9 cellular contexts compared by ENCODE assay signal in the genomic region with DNA sequence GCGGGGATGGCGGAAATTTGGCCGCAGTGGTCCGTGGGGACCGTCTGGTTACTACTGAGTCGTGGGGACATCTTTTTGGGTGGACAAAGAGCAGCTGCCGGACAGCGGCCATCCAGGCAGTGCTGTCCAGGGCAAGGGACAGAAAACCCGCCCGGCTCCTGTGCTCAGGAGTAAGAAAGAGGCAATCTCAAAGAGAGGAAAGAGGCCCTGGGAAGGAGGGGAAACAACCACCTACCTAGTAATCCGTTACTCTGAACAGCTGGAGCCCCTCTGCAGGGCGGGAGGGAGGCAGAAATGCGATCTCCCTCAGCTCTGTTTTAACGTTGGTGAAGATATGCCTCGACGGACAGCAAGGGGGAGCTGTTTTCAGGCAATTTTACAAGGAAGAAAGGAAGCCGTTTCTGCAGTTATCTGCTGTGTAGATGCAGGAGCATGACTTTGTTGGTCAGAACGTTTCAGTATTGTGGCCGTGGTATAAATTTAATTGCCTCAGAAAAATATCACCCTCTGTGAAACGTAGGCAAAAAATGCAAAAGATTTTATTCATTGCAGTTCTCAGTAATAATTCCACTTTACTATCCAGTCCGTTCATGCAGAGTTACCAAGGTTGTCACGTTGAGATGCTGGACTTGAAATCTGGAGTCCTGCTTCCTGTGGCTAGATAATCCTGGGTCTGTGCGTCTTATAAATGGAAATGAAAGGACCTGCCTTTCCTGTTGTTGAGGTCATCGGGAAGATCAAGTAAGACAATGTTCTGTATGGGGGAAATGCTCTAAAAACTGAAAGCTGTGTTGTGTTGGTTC. TPM values are rescaled to one million over a fixed set of nuclear protein-coding genes. Genes with fewer than 3 reads are reported as not detected.
DNase-seq lines count a peak whose midpoint lies in the region; ATAC-seq and TF ChIP-seq lines count a peak whose summit lies in the region.
"Had no signal": no experiment of that assay in that cellular context is flagged by ENCODE, and none has a peak within 500 bp of the region (broad histone marks: within the 10 kb centered on the region; RNA-seq: fewer than 3 reads in every experiment).

No MANE protein-coding gene starts in this region.

- TF ChIP-seq CTCF in epithelial cell of proximal tubule (conservative IDR thresholded peaks at IDR 0.05; ENCODE audit: low read depth, low read length) (peak; percentile 88), mesothelial cell of epicardium (IDR thresholded peaks at IDR 0.05; ENCODE audit: unreplicated experiment) (peak; percentile 62), vagina (IDR thresholded peaks at IDR 0.05) (peak; percentile 23 to 62 (median 55))

- in situ Hi-C loops in SK-MEL-5 (cut with HindIII; ENCODE audit: low pct_unique_long_range_greater_than_20kb, low sequenced_read_pairs): no loop called here

- no peaks in the 10 kb centered on the region for H3K36me3 Mint-ChIP-seq in mesothelial cell of epicardium

- H3K4me3 ChIP-seq in epithelial cell of proximal tubule (ENCODE audit: low read depth, low read length) (peak overlapping the region; percentile 28), vagina (peak overlapping the region; percentile 47 to 54)
- H3K4me3 ChIP-seq: BLaER1 had no signal

- intact Hi-C loops in vagina (cut with DNase I): no loop called here

- H3K27me3 Mint-ChIP-seq in mesothelial cell of epicardium (ENCODE audit: low read depth): peaks cover 84% of the 10 kb centered on the region

- peak; percentile 65 for ATAC-seq in GM21619 (IDR thresholded peaks at IDR 0.05; ENCODE audit: unreplicated experiment)

- peak overlapping the region; percentile 69 for H3K27ac ChIP-seq in vagina
- H3K27ac ChIP-seq: BLaER1 had no signal

- H3K27ac Mint-ChIP-seq in mesothelial cell of epicardium: no peak overlapping the region

- no peaks in the 10 kb centered on the region for H3K9me3 ChIP-seq in vagina

- peak overlapping the region; percentile 58 for H3K4me3 Mint-ChIP-seq in mesothelial cell of epicardium

- H3K36me3 ChIP-seq in vagina: no peaks in the 10 kb centered on the region
- H3K36me3 ChIP-seq: BLaER1 had no signal

- peaks cover 12% of the 10 kb centered on the region for H3K9me3 Mint-ChIP-seq in mesothelial cell of epicardium

- peak; percentile 3 for DNase-seq in DMS79 treated with DMSO at 0.1 percent for 48 hours (lab: John Stamatoyannopoulos, UW)
- no peak for DNase-seq in DMS79 (lab: John Stamatoyannopoulos, UW)
- DNase-seq in LHCN-M2 (ENCODE audit: low read depth): peak; percentile 54
- peak; percentile 68 for DNase-seq in SK-MEL-5 (ENCODE audit: low read depth, low spot score)
- no peak for DNase-seq in epithelial cell of proximal tubule (ENCODE audit: low read depth)
- peak; percentile 20 to 54 for DNase-seq in mesothelial cell of epicardium (ENCODE audit: low spot score in 2 of 2, unreplicated experiment in 2 of 2)
- DNase-seq in vagina (ENCODE audit: extremely low spot score in 2 of 2): no peak

- no peak for TF ChIP-seq POLR2A in vagina (IDR thresholded peaks at IDR 0.05)

- H3K4me1 ChIP-seq in vagina: peaks cover 12% of the 10 kb centered on the region
- H3K4me1 ChIP-seq: BLaER1 had no signal

- H3K27me3 ChIP-seq in vagina: no peaks in the 10 kb centered on the region
- H3K27me3 ChIP-seq: BLaER1 had no signal

- peaks cover 21% of the 10 kb centered on the region for H3K4me1 Mint-ChIP-seq in mesothelial cell of epicardium

RNA-seq across cellular contexts. Expression of a gene that starts 1.1 kb away (rescaled TPM):
- not detected in 2 replicates for total RNA-seq in LHCN-M2 (2014; rRNA removed)
- not detected for polyA plus RNA-seq in LHCN-M2 (2012)
- total RNA-seq in SK-MEL-5 (2014; rRNA removed; shearing (Covaris generic)): not detected in 2 replicates
- not detected in 2 replicates for polyA plus RNA-seq in SK-MEL-5 (2015; cell fraction: cytosol; rRNA removed)
- not detected in 2 replicates for polyA plus RNA-seq in SK-MEL-5 (2015; cell fraction: nucleus; rRNA removed)
- 0.29 and 1.5 TPM in 2 replicates for total RNA-seq in epithelial cell of proximal tubule
- 0.09 to 0.13 TPM (median 0.11 TPM) in 3 replicates for total RNA-seq in mesothelial cell of epicardium
- 9.8 TPM for total RNA-seq in vagina

Comparison
In these comparisons a context has a peak if more than half of its experiments do, and no peak if none do; other contexts are left out.
1. DNase-seq: peak in DMS79 treated with DMSO at 0.1 percent for 48 hours (single experiment), LHCN-M2 (single experiment), SK-MEL-5 (single experiment) and mesothelial cell of epicardium (2 of 2); none in DMS79 (single experiment), epithelial cell of proximal tubule (single experiment) and vagina (0 of 2).
2. Peak in every context shown above with its lines, with median percentiles within 50 percentile points of each other: CTCF ChIP-seq.